In genomic region chr4:16889945-16890344, GRCh38 we compare ENCODE assay signal across 16 cellular contexts. TPM values are rescaled to one million over a fixed set of nuclear protein-coding genes. Genes with fewer than 3 reads are reported as not detected.
A peak's percentile ranks its signal among the peaks of the same experiment; 100 is the strongest.
DNase-seq lines count a peak whose midpoint lies in the region; ATAC-seq and TF ChIP-seq lines count a peak whose summit lies in the region.
"Had no signal": no experiment of that assay in that cellular context is flagged by ENCODE, and none has a peak within 500 bp of the region (broad histone marks: within the 10 kb centered on the region; RNA-seq: fewer than 3 reads in every experiment).

No MANE protein-coding gene starts in this region.

- 0 out of 2 replicates have a peak overlapping the region, but pooled peaks have one; percentile 30 for H3K4me2 ChIP-seq in GM23338
- H3K4me2 ChIP-seq: A549 had no signal

- H2AFZ ChIP-seq in GM23338, result no peak overlapping the region

- H3K27ac Mint-ChIP-seq in activated naive CD8-positive, alpha-beta T cell treated with anti-CD3 and anti-CD28 coated beads, Interleukin-2, amount 10 ng/mL, durations not matched to agents 7 days and 5 days, result peak overlapping the region; percentile 82
- H3K27ac Mint-ChIP-seq in activated naive CD8-positive, alpha-beta T cell treated with anti-CD3 and anti-CD28 coated beads, Interleukin-2, amount 50 U/mL, for 24 hours, result no peak overlapping the region
- peak overlapping the region; percentile 50 for H3K27ac Mint-ChIP-seq in GM23338
- H3K27ac Mint-ChIP-seq in endothelial cell (ENCODE audit: unreplicated experiment), result peak overlapping the region; percentile 86
- peak overlapping the region; percentile 61 to 62 for H3K27ac Mint-ChIP-seq in natural killer cell treated with Interleukin-12 subunit alpha and Interleukin-12 subunit beta and Interleukin-15 and Interleukin-18, amount 100 ng/mL, for 72 hours

- H3F3A ChIP-seq in GM23338 (replicated peaks; ENCODE audit: low read depth), result no peaks in the 10 kb centered on the region

- ATAC-seq in activated naive CD8-positive, alpha-beta T cell treated with anti-CD3 and anti-CD28 coated beads, Interleukin-2, amount 10 ng/mL, durations not matched to agents 7 days and 5 days (ENCODE audit: low read depth), result no peak
- ATAC-seq in activated naive CD8-positive, alpha-beta T cell treated with anti-CD3 and anti-CD28 coated beads, Interleukin-2, amount 50 U/mL, for 24 hours, result no peak
- no peak for ATAC-seq in GM23338
- ATAC-seq in natural killer cell treated with Interleukin-12 subunit alpha and Interleukin-12 subunit beta and Interleukin-15 and Interleukin-18, amount 100 ng/mL, for 72 hours, result no peak
- no peak for ATAC-seq in GM18907 (IDR thresholded peaks at IDR 0.05; ENCODE audit: unreplicated experiment)
- ATAC-seq in GM18861 (IDR thresholded peaks at IDR 0.05; ENCODE audit: unreplicated experiment), result no peak
- ATAC-seq: A549 had no signal

- peaks cover 9% of the 10 kb centered on the region for H3K36me3 Mint-ChIP-seq in activated naive CD8-positive, alpha-beta T cell treated with anti-CD3 and anti-CD28 coated beads, Interleukin-2, amount 10 ng/mL, durations not matched to agents 7 days and 5 days
- H3K36me3 Mint-ChIP-seq in activated naive CD8-positive, alpha-beta T cell treated with anti-CD3 and anti-CD28 coated beads, Interleukin-2, amount 50 U/mL, for 24 hours (ENCODE audit: low read depth), result no peaks in the 10 kb centered on the region
- peaks cover 50% of the 10 kb centered on the region for H3K36me3 Mint-ChIP-seq in GM23338 (ENCODE audit: low read depth)
- H3K36me3 Mint-ChIP-seq in endothelial cell (ENCODE audit: low read depth, unreplicated experiment), result peaks cover 43% of the 10 kb centered on the region
- peaks cover 4% of the 10 kb centered on the region for H3K36me3 Mint-ChIP-seq in natural killer cell treated with Interleukin-12 subunit alpha and Interleukin-12 subunit beta and Interleukin-15 and Interleukin-18, amount 100 ng/mL, for 72 hours

- 0 out of 2 replicates have a peak overlapping the region, but pooled peaks have one; percentile 12 for H3K27ac ChIP-seq in GM23338 (ENCODE audit: low read depth)
- H3K27ac ChIP-seq: A549, RWPE1 had no signal

- H3K4me3 Mint-ChIP-seq in activated naive CD8-positive, alpha-beta T cell treated with anti-CD3 and anti-CD28 coated beads, Interleukin-2, amount 10 ng/mL, durations not matched to agents 7 days and 5 days, result peak overlapping the region; percentile 69
- no peak overlapping the region for H3K4me3 Mint-ChIP-seq in activated naive CD8-positive, alpha-beta T cell treated with anti-CD3 and anti-CD28 coated beads, Interleukin-2, amount 50 U/mL, for 24 hours
- H3K4me3 Mint-ChIP-seq in GM23338 (no peak overlapping the region), endothelial cell (ENCODE audit: unreplicated experiment) (peak overlapping the region; percentile 16)
- peak overlapping the region; percentile 21 for H3K4me3 Mint-ChIP-seq in natural killer cell treated with Interleukin-12 subunit alpha and Interleukin-12 subunit beta and Interleukin-15 and Interleukin-18, amount 100 ng/mL, for 72 hours

- POLR2A ChIA-PET in activated naive CD8-positive, alpha-beta T cell treated with anti-CD3 and anti-CD28 coated beads, Interleukin-2, amount 10 ng/mL, durations not matched to agents 7 days and 5 days (lab: Charles Lee), result no interaction called here

- no peak for DNase-seq in activated naive CD8-positive, alpha-beta T cell treated with anti-CD3 and anti-CD28 coated beads, Interleukin-2, amount 10 ng/mL, durations not matched to agents 7 days and 5 days
- DNase-seq in activated naive CD8-positive, alpha-beta T cell treated with anti-CD3 and anti-CD28 coated beads, Interleukin-2, amount 50 U/mL, for 24 hours, result no peak
- DNase-seq in GM23338 (ENCODE audit: low spot score) (no peak), endothelial cell (ENCODE audit: low spot score) (no peak), hepatic stellate cell (ENCODE audit: low spot score) (no peak)
- DNase-seq in natural killer cell treated with Interleukin-12 subunit alpha and Interleukin-12 subunit beta and Interleukin-15 and Interleukin-18, amount 100 ng/mL, for 72 hours (ENCODE audit: low spot score), result no peak
- DNase-seq: Calu3, DMS79 treated with DMSO at 0.1 percent for 48 hours, MG63, NCI-H1092 treated with DMSO at 0.1 percent for 48 hours, NCI-H1694 treated with DMSO at 0.1 percent for 48 hours, NCI-H446 had no signal

- no peaks in the 10 kb centered on the region for H3K27me3 Mint-ChIP-seq in activated naive CD8-positive, alpha-beta T cell treated with anti-CD3 and anti-CD28 coated beads, Interleukin-2, amount 10 ng/mL, durations not matched to agents 7 days and 5 days
- no peaks in the 10 kb centered on the region for H3K27me3 Mint-ChIP-seq in activated naive CD8-positive, alpha-beta T cell treated with anti-CD3 and anti-CD28 coated beads, Interleukin-2, amount 50 U/mL, for 24 hours
- H3K27me3 Mint-ChIP-seq in GM23338 (ENCODE audit: insufficient read depth, low read depth, poor library complexity) (peaks cover 3% of the 10 kb centered on the region), endothelial cell (ENCODE audit: unreplicated experiment) (peaks cover 1% of the 10 kb centered on the region)
- H3K27me3 Mint-ChIP-seq in natural killer cell treated with Interleukin-12 subunit alpha and Interleukin-12 subunit beta and Interleukin-15 and Interleukin-18, amount 100 ng/mL, for 72 hours, result no peaks in the 10 kb centered on the region

- no peak overlapping the region for H3K4me3 ChIP-seq in GM23338
- H3K4me3 ChIP-seq: A549, MG63 had no signal

- peaks cover 5% of the 10 kb centered on the region for H3K9me3 Mint-ChIP-seq in activated naive CD8-positive, alpha-beta T cell treated with anti-CD3 and anti-CD28 coated beads, Interleukin-2, amount 10 ng/mL, durations not matched to agents 7 days and 5 days
- H3K9me3 Mint-ChIP-seq in activated naive CD8-positive, alpha-beta T cell treated with anti-CD3 and anti-CD28 coated beads, Interleukin-2, amount 50 U/mL, for 24 hours, result no peaks in the 10 kb centered on the region
- H3K9me3 Mint-ChIP-seq in GM23338, result no peaks in the 10 kb centered on the region
- H3K9me3 Mint-ChIP-seq in endothelial cell (ENCODE audit: unreplicated experiment), result no peaks in the 10 kb centered on the region
- no peaks in the 10 kb centered on the region for H3K9me3 Mint-ChIP-seq in natural killer cell treated with Interleukin-12 subunit alpha and Interleukin-12 subunit beta and Interleukin-15 and Interleukin-18, amount 100 ng/mL, for 72 hours

- H3K79me2 ChIP-seq in GM23338 (replicated peaks; ENCODE audit: insufficient read depth), result peaks cover 89% of the 10 kb centered on the region

- peaks cover 56% of the 10 kb centered on the region for H3K4me1 ChIP-seq in GM23338 (ENCODE audit: insufficient read depth)
- H3K4me1 ChIP-seq: A549 had no signal

- H3K36me3 ChIP-seq in GM23338 (ENCODE audit: insufficient read depth), result no peaks in the 10 kb centered on the region

- H3K4me1 Mint-ChIP-seq in activated naive CD8-positive, alpha-beta T cell treated with anti-CD3 and anti-CD28 coated beads, Interleukin-2, amount 10 ng/mL, durations not matched to agents 7 days and 5 days, result peaks cover 38% of the 10 kb centered on the region
- peaks cover 42% of the 10 kb centered on the region for H3K4me1 Mint-ChIP-seq in activated naive CD8-positive, alpha-beta T cell treated with anti-CD3 and anti-CD28 coated beads, Interleukin-2, amount 50 U/mL, for 24 hours
- peaks cover 53% of the 10 kb centered on the region for H3K4me1 Mint-ChIP-seq in GM23338
- H3K4me1 Mint-ChIP-seq in endothelial cell (ENCODE audit: unreplicated experiment), result peaks cover 61% of the 10 kb centered on the region
- H3K4me1 Mint-ChIP-seq in natural killer cell treated with Interleukin-12 subunit alpha and Interleukin-12 subunit beta and Interleukin-15 and Interleukin-18, amount 100 ng/mL, for 72 hours (ENCODE audit: low read depth in 2 of 2), result peaks cover 43 to 57% of the 10 kb centered on the region in 2 donors

- no peaks in the 10 kb centered on the region for H3K27me3 ChIP-seq in GM23338 (ENCODE audit: insufficient read depth)
- H3K27me3 ChIP-seq: MG63 had no signal

- no peaks in the 10 kb centered on the region for H4K20me1 ChIP-seq in GM23338 (replicated peaks; ENCODE audit: insufficient read depth)

- TF ChIP-seq CTCF in GM23338 (conservative IDR thresholded peaks at IDR 0.05; ENCODE audit: low read depth in 2 of 2) (no peak), endothelial cell (IDR thresholded peaks at IDR 0.05; ENCODE audit: unreplicated experiment) (no peak)

- H3K9me2 ChIP-seq in GM23338 (ENCODE audit: insufficient read depth), result no peaks in the 10 kb centered on the region

TF ChIP-seq in GM23338, 12 proteins besides CTCF, POLR2A, EP300 and RAD21 (continues in another document):
- TF ChIP-seq REST (IDR thresholded peaks at IDR 0.05; ENCODE audit: unreplicated experiment) (no peak), STAT1 (IDR thresholded peaks at IDR 0.05; ENCODE audit: unreplicated experiment) (no peak)

RNA-seq across cellular contexts. Expression of gene LDB2, which starts 8.5 kb away (rescaled TPM):
- not detected for total RNA-seq in activated naive CD8-positive, alpha-beta T cell treated with anti-CD3 and anti-CD28 coated beads, Interleukin-2, amount 10 ng/mL, durations not matched to agents 7 days and 5 days
- 80.1 and 89.1 TPM in 2 replicates for total RNA-seq in GM23338 (2014; rRNA removed; shearing (Covaris generic))
- polyA plus RNA-seq in GM23338 (2016; fragmentation: Nextera tagmentation; extraction: Ambion mirVana), result 48.6 and 51.3 TPM in 2 replicates
- total RNA-seq in endothelial cell (ENCODE audit: unreplicated experiment), result 268 TPM
- 1 to 10 TPM in 1 of 2 donors, under 1 TPM in 1; 0.64 to 1.4 TPM for total RNA-seq in natural killer cell treated with Interleukin-12 subunit alpha and Interleukin-12 subunit beta and Interleukin-15 and Interleukin-18, amount 100 ng/mL, for 72 hours
- total RNA-seq: Calu3 had no signal
- polyA plus RNA-seq: A549 had no signal

Comparison
In these comparisons a context has a peak if more than half of its experiments do, and no peak if none do; other contexts are left out.
1. H3K4me3 Mint-ChIP-seq: peak in activated naive CD8-positive, alpha-beta T cell treated with anti-CD3 and anti-CD28 coated beads, Interleukin-2, amount 10 ng/mL, durations not matched to agents 7 days and 5 days (single experiment), endothelial cell (single experiment) and natural killer cell treated with Interleukin-12 subunit alpha and Interleukin-12 subunit beta and Interleukin-15 and Interleukin-18, amount 100 ng/mL, for 72 hours (single experiment); none in activated naive CD8-positive, alpha-beta T cell treated with anti-CD3 and anti-CD28 coated beads, Interleukin-2, amount 50 U/mL, for 24 hours (single experiment) and GM23338 (single experiment).
2. RNA of gene LDB2, which starts 8.5 kb away (total RNA-seq): 268 TPM in endothelial cell (single experiment) and 80.1 to 89.1 TPM in GM23338; 0.64 to 1.4 TPM in natural killer cell treated with Interleukin-12 subunit alpha and Interleukin-12 subunit beta and Interleukin-15 and Interleukin-18, amount 100 ng/mL, for 72 hours and not detected in activated naive CD8-positive, alpha-beta T cell treated with anti-CD3 and anti-CD28 coated beads, Interleukin-2, amount 10 ng/mL, durations not matched to agents 7 days and 5 days; every median in the first group is over 10 times any median in the second.